ENCODE assay signal across 8 cellular contexts in the genomic region with DNA sequence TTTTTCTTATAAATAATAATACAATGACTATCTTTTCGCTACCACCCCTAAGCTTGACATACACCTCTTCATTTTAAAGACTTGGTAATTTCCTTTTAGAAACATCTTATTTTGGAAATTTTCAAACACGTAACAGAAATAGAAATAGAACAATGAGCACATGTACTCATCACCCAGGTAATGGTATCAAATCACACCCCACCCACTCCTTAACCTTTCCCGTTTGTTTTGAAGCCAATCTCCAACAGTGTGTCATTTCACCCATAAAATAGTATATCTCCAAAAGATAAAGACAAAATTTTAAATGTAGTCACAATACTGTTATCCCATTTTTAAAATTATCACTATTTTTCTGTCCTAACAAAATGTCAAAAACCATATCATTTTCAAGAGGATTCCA. TPM values are rescaled to one million over a fixed set of nuclear protein-coding genes. Genes with fewer than 3 reads are reported as not detected.
"Had no signal": no experiment of that assay in that cellular context is flagged by ENCODE, and none has a peak within 500 bp of the region (broad histone marks: within the 10 kb centered on the region; RNA-seq: fewer than 3 reads in every experiment).

No MANE protein-coding gene starts in this region.

RNA-seq across cellular contexts. Expression of a gene that starts 16.6 kb away (rescaled TPM):
- total RNA-seq: dermis blood vessel endothelial cell; gastrocnemius medialis; glomerular endothelial cell; kidney epithelial cell; left cardiac atrium; lung microvascular endothelial cell; mesenteric fat pad; naive thymus-derived CD8-positive, alpha-beta T cell had no signal
